ENCODE assay signal across 32 cellular contexts in genomic region chr12:97160277-97160676, GRCh38.
"Had no signal": no experiment of that assay in that cellular context is flagged by ENCODE, and none has a peak within 500 bp of the region (broad histone marks: within the 10 kb centered on the region; RNA-seq: fewer than 3 reads in every experiment).

No MANE protein-coding gene starts in this region.

- H3K36me3 ChIP-seq: adrenal gland, breast epithelium, MG63, WERI-Rb-1 had no signal

- H3K27ac Mint-ChIP-seq: activated CD4-positive, alpha-beta T cell treated with anti-CD3 and anti-CD28 coated beads, Interleukin-2, amount 10 ng/mL, durations not matched to agents 24 days and 14 days; activated CD8-positive, alpha-beta T cell treated with anti-CD3 and anti-CD28 coated beads, Interleukin-2, amount 10 ng/mL, durations not matched to agents 7 days and 5 days; activated naive CD4-positive, alpha-beta T cell treated with anti-CD3 and anti-CD28 coated beads for 36 hours; activated naive CD4-positive, alpha-beta T cell treated with anti-CD3 and anti-CD28 coated beads, Interleukin-2, amount 50 U/mL, for 72 hours; activated T-helper 1 cell treated with anti-CD3 and anti-CD28 coated beads, Interleukin-12 subunit alpha, Interleukin-12 subunit beta, Interleukin-2, Interleukin-4 antibody, amounts not matched to agents 30 ng/mL and 10 ng/mL and 1 ng/mL, durations not matched to agents 14 hours and 24 hours and 36 hours had no signal

- DNase-seq: activated CD4-positive, alpha-beta T cell treated with anti-CD3 and anti-CD28 coated beads, Interleukin-2, amount 10 ng/mL, durations not matched to agents 24 days and 14 days; activated CD4-positive, alpha-beta T cell treated with anti-CD3 and anti-CD28 coated beads, Interleukin-2, amount 50 U/mL, for 4 hours; activated CD8-positive, alpha-beta T cell treated with anti-CD3 and anti-CD28 coated beads, Interleukin-2, amount 10 ng/mL, durations not matched to agents 7 days and 5 days; activated gamma-delta T cell treated with Interleukin-2 at 50 U/mL for 16 hours; activated naive CD4-positive, alpha-beta T cell treated with anti-CD3 and anti-CD28 coated beads for 36 hours; activated T-cell treated with anti-CD3 and anti-CD28 coated beads, Interleukin-2, amount 50 U/mL, for 4 hours; adrenal gland; body of pancreas; Kasumi-1; KG1; MG63; NCI-H1048; NCI-H1436 treated with DMSO at 0.1 percent for 48 hours; NCI-H1694 treated with DMSO at 0.1 percent for 48 hours; NCI-H2029; NCI-H345; NCI-H524 treated with DMSO at 0.1 percent for 48 hours; NCI-H748 treated with DMSO at 0.1 percent for 48 hours; NK-92 treated with Interleukin-12 subunit alpha and Interleukin-12 subunit beta, amount 100 ng/mL, for 24 hours; PC-9; SW 1271; T-helper 1 cell; T-helper 2 cell; T-helper 9 cell; WERI-Rb-1 had no signal

- H3K9me3 ChIP-seq: adrenal gland, body of pancreas, breast epithelium, MG63 had no signal

- ATAC-seq: activated CD8-positive, alpha-beta T cell treated with anti-CD3 and anti-CD28 coated beads, Interleukin-2, amount 10 ng/mL, durations not matched to agents 7 days and 5 days; activated naive CD4-positive, alpha-beta T cell treated with anti-CD3 and anti-CD28 coated beads, Interleukin-2, amount 50 U/mL, for 72 hours; activated T-cell treated with anti-CD3 and anti-CD28 coated beads, Interleukin-2, amount 50 U/mL, for 4 hours; body of pancreas; Right ventricle myocardium inferior had no signal

- H3K4me3 Mint-ChIP-seq: activated CD4-positive, alpha-beta T cell treated with anti-CD3 and anti-CD28 coated beads, Interleukin-2, amount 10 ng/mL, durations not matched to agents 24 days and 14 days; activated CD8-positive, alpha-beta T cell treated with anti-CD3 and anti-CD28 coated beads, Interleukin-2, amount 10 ng/mL, durations not matched to agents 7 days and 5 days; activated naive CD4-positive, alpha-beta T cell treated with anti-CD3 and anti-CD28 coated beads for 36 hours; activated T-cell treated with anti-CD3 and anti-CD28 coated beads, Interleukin-2, amount 50 U/mL, for 4 hours; activated T-helper 1 cell treated with anti-CD3 and anti-CD28 coated beads, Interleukin-12 subunit alpha, Interleukin-12 subunit beta, Interleukin-2, Interleukin-4 antibody, amounts not matched to agents 30 ng/mL and 10 ng/mL and 1 ng/mL, durations not matched to agents 14 hours and 24 hours and 36 hours had no signal

- FAIRE-seq: astrocyte, RCC 7860 had no signal

- H3K4me3 ChIP-seq: adrenal gland, body of pancreas, breast epithelium, MG63, PC-9 had no signal

- H3K27ac ChIP-seq: adrenal gland, body of pancreas, breast epithelium, PC-9, RWPE1, WERI-Rb-1 had no signal

- H3K9me3 Mint-ChIP-seq: activated CD4-positive, alpha-beta T cell treated with anti-CD3 and anti-CD28 coated beads, Interleukin-2, amount 10 ng/mL, durations not matched to agents 24 days and 14 days; activated naive CD4-positive, alpha-beta T cell treated with anti-CD3 and anti-CD28 coated beads for 36 hours; activated naive CD4-positive, alpha-beta T cell treated with anti-CD3 and anti-CD28 coated beads, Interleukin-2, amount 50 U/mL, for 72 hours; activated T-cell treated with anti-CD3 and anti-CD28 coated beads, Interleukin-2, amount 50 U/mL, for 4 hours; activated T-helper 1 cell treated with anti-CD3 and anti-CD28 coated beads, Interleukin-12 subunit alpha, Interleukin-12 subunit beta, Interleukin-2, Interleukin-4 antibody, amounts not matched to agents 30 ng/mL and 10 ng/mL and 1 ng/mL, durations not matched to agents 14 hours and 24 hours and 36 hours had no signal

- H3K27me3 Mint-ChIP-seq: activated CD4-positive, alpha-beta T cell treated with anti-CD3 and anti-CD28 coated beads, Interleukin-2, amount 10 ng/mL, durations not matched to agents 24 days and 14 days had no signal

- H3K4me1 Mint-ChIP-seq: activated CD4-positive, alpha-beta T cell treated with anti-CD3 and anti-CD28 coated beads, Interleukin-2, amount 10 ng/mL, durations not matched to agents 24 days and 14 days had no signal

- H2AFZ ChIP-seq: PC-9 had no signal

- H3K4me1 ChIP-seq: adrenal gland, body of pancreas, breast epithelium had no signal

- H3K36me3 Mint-ChIP-seq: activated naive CD4-positive, alpha-beta T cell treated with anti-CD3 and anti-CD28 coated beads, Interleukin-2, amount 50 U/mL, for 72 hours had no signal

- H3K27me3 ChIP-seq: adrenal gland, body of pancreas, breast epithelium, MG63 had no signal

- H3K4me2 ChIP-seq: PC-9 had no signal
